3 cellular contexts compared by ENCODE assay signal in the genomic region with DNA sequence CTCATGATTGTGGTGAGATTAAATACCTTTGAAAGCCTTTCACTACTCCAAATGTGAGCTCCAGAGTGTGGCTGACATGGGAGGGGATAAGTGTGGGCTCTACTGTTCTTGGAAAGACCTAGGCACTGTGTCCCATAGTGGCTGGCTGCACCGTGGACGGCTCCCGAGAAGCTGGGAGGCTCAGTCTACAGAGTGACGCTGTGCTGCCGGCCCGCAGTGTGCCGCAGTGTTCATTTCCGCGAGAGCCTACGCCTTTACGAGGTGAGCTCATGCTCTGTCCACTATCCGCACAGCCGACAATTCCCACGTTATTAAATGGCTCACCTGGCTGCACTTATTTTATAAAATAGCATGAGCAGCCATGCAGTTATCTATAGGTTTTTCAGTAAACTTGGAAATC.
"Had no signal": no experiment of that assay in that cellular context is flagged by ENCODE, and none has a peak within 500 bp of the region (broad histone marks: within the 10 kb centered on the region; RNA-seq: fewer than 3 reads in every experiment).

No MANE protein-coding gene starts in this region.

- H3K4me3 ChIP-seq: GM12878 had no signal

- DNase-seq: GDM1, GF-D8 had no signal
